ENCODE assay signal across 1 cellular context in the genomic region with DNA sequence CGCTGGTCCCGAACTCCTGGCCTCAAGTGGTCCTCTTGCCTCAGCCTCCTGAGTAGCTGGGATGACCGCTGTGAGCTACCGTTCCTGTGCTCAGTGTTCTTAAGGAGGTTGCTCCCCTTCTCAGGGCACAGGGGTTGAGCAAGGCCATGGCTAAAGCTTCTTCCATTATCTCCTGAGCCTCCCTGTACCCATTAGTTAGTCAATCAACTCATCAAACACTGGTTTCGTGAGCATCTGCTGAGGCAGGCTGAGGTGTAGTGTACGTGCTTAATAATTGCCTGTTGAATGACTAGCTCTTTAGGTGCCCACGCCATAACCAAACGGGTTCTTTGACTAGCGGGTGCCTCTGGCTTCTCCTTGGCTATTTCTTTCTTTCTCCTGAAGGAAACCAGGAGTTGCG.
TF ChIP-seq lines count a peak whose summit lies in the region.

No MANE protein-coding gene starts in this region.

TF ChIP-seq in WTC11, 78 proteins besides CTCF, POLR2A, EP300 and RAD21 (continued from another document):
- TF ChIP-seq, protein P1, sequence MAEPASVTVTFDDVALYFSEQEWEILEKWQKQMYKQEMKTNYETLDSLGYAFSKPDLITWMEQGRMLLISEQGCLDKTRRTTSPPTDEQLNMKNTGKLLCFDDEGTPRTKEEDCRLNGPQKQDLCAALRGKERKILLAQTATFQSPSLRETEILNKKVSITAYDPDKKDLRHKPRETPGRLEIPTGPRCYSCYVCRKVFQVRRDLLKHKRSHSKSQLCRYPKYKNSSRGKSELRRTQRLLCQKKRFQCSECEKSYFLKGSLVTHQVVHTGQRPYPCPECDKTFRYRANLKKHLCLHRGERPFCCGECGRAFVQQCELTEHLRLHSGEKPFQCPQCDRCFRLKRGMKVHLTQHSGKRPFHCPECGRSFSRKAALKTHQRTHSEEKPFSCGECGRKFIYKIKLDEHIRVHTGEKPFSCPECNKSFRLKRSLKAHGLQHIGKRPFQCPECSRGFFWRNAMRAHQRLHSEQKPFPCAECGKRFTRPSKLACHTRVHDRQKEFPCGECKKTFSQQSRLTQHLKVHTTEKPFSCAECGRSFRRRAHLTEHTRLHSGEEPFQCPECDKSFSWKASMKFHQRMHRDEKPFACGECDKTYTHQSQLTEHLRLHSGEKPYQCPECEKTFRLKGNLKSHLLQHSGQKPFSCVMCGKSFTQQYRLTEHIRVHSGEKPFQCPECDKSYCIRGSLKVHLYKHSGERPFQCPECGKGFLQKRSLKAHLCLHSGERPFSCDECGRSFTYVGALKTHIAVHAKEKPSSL (CRISPR knock-in tag; conservative IDR thresholded peaks at IDR 0.05) = no peak
- TF ChIP-seq PRRX2 (CRISPR knock-in tag; IDR thresholded peaks at IDR 0.05) (no peak), ZNF232 (CRISPR knock-in tag; IDR thresholded peaks at IDR 0.05) (no peak), ZNF416 (CRISPR knock-in tag; IDR thresholded peaks at IDR 0.05) (no peak), NFATC4 (CRISPR knock-in tag; IDR thresholded peaks at IDR 0.05) (no peak), FOXK1 (CRISPR knock-in tag; IDR thresholded peaks at IDR 0.05) (no peak), ZNF263 (CRISPR knock-in tag; IDR thresholded peaks at IDR 0.05; ENCODE audit: low read depth) (no peak), GTF2I (CRISPR knock-in tag; conservative IDR thresholded peaks at IDR 0.05) (no peak), JUN (CRISPR knock-in tag; IDR thresholded peaks at IDR 0.05) (no peak), SOX15 (CRISPR knock-in tag; IDR thresholded peaks at IDR 0.05) (no peak), SMAD3 (CRISPR knock-in tag; IDR thresholded peaks at IDR 0.05; ENCODE audit: borderline replicate concordance) (no peak)
- TF ChIP-seq, protein P2, sequence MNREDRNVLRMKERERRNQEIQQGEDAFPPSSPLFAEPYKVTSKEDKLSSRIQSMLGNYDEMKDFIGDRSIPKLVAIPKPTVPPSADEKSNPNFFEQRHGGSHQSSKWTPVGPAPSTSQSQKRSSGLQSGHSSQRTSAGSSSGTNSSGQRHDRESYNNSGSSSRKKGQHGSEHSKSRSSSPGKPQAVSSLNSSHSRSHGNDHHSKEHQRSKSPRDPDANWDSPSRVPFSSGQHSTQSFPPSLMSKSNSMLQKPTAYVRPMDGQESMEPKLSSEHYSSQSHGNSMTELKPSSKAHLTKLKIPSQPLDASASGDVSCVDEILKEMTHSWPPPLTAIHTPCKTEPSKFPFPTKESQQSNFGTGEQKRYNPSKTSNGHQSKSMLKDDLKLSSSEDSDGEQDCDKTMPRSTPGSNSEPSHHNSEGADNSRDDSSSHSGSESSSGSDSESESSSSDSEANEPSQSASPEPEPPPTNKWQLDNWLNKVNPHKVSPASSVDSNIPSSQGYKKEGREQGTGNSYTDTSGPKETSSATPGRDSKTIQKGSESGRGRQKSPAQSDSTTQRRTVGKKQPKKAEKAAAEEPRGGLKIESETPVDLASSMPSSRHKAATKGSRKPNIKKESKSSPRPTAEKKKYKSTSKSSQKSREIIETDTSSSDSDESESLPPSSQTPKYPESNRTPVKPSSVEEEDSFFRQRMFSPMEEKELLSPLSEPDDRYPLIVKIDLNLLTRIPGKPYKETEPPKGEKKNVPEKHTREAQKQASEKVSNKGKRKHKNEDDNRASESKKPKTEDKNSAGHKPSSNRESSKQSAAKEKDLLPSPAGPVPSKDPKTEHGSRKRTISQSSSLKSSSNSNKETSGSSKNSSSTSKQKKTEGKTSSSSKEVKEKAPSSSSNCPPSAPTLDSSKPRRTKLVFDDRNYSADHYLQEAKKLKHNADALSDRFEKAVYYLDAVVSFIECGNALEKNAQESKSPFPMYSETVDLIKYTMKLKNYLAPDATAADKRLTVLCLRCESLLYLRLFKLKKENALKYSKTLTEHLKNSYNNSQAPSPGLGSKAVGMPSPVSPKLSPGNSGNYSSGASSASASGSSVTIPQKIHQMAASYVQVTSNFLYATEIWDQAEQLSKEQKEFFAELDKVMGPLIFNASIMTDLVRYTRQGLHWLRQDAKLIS (CRISPR knock-in tag; IDR thresholded peaks at IDR 0.05; ENCODE audit: borderline replicate concordance) = no peak
- TF ChIP-seq, protein P3, sequence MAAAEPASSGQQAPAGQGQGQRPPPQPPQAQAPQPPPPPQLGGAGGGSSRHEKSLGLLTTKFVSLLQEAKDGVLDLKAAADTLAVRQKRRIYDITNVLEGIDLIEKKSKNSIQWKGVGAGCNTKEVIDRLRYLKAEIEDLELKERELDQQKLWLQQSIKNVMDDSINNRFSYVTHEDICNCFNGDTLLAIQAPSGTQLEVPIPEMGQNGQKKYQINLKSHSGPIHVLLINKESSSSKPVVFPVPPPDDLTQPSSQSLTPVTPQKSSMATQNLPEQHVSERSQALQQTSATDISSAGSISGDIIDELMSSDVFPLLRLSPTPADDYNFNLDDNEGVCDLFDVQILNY (CRISPR knock-in tag; IDR thresholded peaks at IDR 0.05) = no peak
- TF ChIP-seq, protein P4, sequence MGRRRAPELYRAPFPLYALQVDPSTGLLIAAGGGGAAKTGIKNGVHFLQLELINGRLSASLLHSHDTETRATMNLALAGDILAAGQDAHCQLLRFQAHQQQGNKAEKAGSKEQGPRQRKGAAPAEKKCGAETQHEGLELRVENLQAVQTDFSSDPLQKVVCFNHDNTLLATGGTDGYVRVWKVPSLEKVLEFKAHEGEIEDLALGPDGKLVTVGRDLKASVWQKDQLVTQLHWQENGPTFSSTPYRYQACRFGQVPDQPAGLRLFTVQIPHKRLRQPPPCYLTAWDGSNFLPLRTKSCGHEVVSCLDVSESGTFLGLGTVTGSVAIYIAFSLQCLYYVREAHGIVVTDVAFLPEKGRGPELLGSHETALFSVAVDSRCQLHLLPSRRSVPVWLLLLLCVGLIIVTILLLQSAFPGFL (CRISPR knock-in tag; IDR thresholded peaks at IDR 0.05; ENCODE audit: borderline replicate concordance) = no peak
- TF ChIP-seq, protein P5, sequence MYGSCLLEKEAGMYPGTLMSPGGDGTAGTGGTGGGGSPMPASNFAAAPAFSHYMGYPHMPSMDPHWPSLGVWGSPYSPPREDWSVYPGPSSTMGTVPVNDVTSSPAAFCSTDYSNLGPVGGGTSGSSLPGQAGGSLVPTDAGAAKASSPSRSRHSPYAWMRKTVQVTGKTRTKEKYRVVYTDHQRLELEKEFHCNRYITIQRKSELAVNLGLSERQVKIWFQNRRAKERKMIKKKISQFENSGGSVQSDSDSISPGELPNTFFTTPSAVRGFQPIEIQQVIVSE (CRISPR knock-in tag; IDR thresholded peaks at IDR 0.05; ENCODE audit: borderline replicate concordance) = no peak
- TF ChIP-seq, protein P6, sequence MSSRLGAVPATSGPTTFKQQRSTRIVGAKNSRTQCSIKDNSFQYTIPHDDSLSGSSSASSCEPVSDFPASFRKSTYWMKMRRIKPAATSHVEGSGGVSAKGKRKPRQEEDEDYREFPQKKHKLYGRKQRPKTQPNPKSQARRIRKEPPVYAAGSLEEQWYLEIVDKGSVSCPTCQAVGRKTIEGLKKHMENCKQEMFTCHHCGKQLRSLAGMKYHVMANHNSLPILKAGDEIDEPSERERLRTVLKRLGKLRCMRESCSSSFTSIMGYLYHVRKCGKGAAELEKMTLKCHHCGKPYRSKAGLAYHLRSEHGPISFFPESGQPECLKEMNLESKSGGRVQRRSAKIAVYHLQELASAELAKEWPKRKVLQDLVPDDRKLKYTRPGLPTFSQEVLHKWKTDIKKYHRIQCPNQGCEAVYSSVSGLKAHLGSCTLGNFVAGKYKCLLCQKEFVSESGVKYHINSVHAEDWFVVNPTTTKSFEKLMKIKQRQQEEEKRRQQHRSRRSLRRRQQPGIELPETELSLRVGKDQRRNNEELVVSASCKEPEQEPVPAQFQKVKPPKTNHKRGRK (CRISPR knock-in tag; IDR thresholded peaks at IDR 0.05; ENCODE audit: borderline replicate concordance) = no peak
- TF ChIP-seq, protein P7, sequence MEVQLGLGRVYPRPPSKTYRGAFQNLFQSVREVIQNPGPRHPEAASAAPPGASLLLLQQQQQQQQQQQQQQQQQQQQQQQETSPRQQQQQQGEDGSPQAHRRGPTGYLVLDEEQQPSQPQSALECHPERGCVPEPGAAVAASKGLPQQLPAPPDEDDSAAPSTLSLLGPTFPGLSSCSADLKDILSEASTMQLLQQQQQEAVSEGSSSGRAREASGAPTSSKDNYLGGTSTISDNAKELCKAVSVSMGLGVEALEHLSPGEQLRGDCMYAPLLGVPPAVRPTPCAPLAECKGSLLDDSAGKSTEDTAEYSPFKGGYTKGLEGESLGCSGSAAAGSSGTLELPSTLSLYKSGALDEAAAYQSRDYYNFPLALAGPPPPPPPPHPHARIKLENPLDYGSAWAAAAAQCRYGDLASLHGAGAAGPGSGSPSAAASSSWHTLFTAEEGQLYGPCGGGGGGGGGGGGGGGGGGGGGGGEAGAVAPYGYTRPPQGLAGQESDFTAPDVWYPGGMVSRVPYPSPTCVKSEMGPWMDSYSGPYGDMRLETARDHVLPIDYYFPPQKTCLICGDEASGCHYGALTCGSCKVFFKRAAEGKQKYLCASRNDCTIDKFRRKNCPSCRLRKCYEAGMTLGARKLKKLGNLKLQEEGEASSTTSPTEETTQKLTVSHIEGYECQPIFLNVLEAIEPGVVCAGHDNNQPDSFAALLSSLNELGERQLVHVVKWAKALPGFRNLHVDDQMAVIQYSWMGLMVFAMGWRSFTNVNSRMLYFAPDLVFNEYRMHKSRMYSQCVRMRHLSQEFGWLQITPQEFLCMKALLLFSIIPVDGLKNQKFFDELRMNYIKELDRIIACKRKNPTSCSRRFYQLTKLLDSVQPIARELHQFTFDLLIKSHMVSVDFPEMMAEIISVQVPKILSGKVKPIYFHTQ (CRISPR knock-in tag; IDR thresholded peaks at IDR 0.05) = no peak
- TF ChIP-seq, protein P8, sequence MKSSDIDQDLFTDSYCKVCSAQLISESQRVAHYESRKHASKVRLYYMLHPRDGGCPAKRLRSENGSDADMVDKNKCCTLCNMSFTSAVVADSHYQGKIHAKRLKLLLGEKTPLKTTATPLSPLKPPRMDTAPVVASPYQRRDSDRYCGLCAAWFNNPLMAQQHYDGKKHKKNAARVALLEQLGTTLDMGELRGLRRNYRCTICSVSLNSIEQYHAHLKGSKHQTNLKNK (CRISPR knock-in tag; IDR thresholded peaks at IDR 0.05) = no peak
